ENCODE assay signal across 10 cellular contexts in genomic region chr7:100582650-100583049, GRCh38. TPM values are rescaled to one million over a fixed set of nuclear protein-coding genes. Genes with fewer than 3 reads are reported as not detected.
DNase-seq lines count a peak whose midpoint lies in the region; ATAC-seq and TF ChIP-seq lines count a peak whose summit lies in the region.
"Had no signal": no experiment of that assay in that cellular context is flagged by ENCODE, and none has a peak within 500 bp of the region (broad histone marks: within the 10 kb centered on the region; RNA-seq: fewer than 3 reads in every experiment).

No MANE protein-coding gene starts in this region.

- H3K27me3 Mint-ChIP-seq in CD4-positive, CD25-positive, alpha-beta regulatory T cell, result peaks cover 7% of the 10 kb centered on the region
- no peaks in the 10 kb centered on the region for H3K27me3 Mint-ChIP-seq in effector memory CD8-positive, alpha-beta T cell
- peaks cover 5% of the 10 kb centered on the region for H3K27me3 Mint-ChIP-seq in neural progenitor cell (ENCODE audit: insufficient read depth, low read depth)

- no peak for TF ChIP-seq POLR2A in erythroblast (IDR thresholded peaks at IDR 0.05; ENCODE audit: low read length)

- peak overlapping the region; percentile 59 to 100 (median 94) for H3K4me3 Mint-ChIP-seq in CD4-positive, CD25-positive, alpha-beta regulatory T cell
- peak overlapping the region; percentile 97 to 98 for H3K4me3 Mint-ChIP-seq in effector memory CD8-positive, alpha-beta T cell
- H3K4me3 Mint-ChIP-seq in neural progenitor cell, result peak overlapping the region; percentile 18

- no peaks in the 10 kb centered on the region for H3K9me3 ChIP-seq in CD4-positive, CD25-positive, alpha-beta regulatory T cell (ENCODE audit: control insufficient read depth in 2 of 2, low read length in 2 of 2)
- H3K9me3 ChIP-seq in OCI-LY7 (ENCODE audit: low read length) (no peaks in the 10 kb centered on the region), neural progenitor cell (ENCODE audit: low read depth) (no peaks in the 10 kb centered on the region)
- H3K9me3 ChIP-seq: mucosa of descending colon, SK-N-SH had no signal

- peak overlapping the region; percentile 91 to 96 (median 96) for H3K27ac Mint-ChIP-seq in CD4-positive, CD25-positive, alpha-beta regulatory T cell
- H3K27ac Mint-ChIP-seq in effector memory CD8-positive, alpha-beta T cell, result peak overlapping the region; percentile 94 to 95
- peak overlapping the region; percentile 58 for H3K27ac Mint-ChIP-seq in neural progenitor cell

- H3K4me2 ChIP-seq in OCI-LY7 (ENCODE audit: low read length) (peak overlapping the region; percentile 98), neural progenitor cell (no peak overlapping the region)

- no peaks in the 10 kb centered on the region for H3K27me3 ChIP-seq in CD4-positive, CD25-positive, alpha-beta regulatory T cell (ENCODE audit: control insufficient read depth, insufficient read depth, low read length)
- H3K27me3 ChIP-seq in neural progenitor cell (no peaks in the 10 kb centered on the region), H7 (ENCODE audit: control insufficient read depth, insufficient read depth, low read length) (no peaks in the 10 kb centered on the region)

- no peak for DNase-seq in CD4-positive, CD25-positive, alpha-beta regulatory T cell
- DNase-seq in OCI-LY7 (ENCODE audit: low spot score) (no peak), neural progenitor cell (ENCODE audit: low spot score) (no peak), NCI-H82 (lab: John Stamatoyannopoulos, UW) (no peak), H7 (no peak), foreskin melanocyte (no peak), erythroblast (lab: John Stamatoyannopoulos, UW) (no peak)
- DNase-seq in effector memory CD8-positive, alpha-beta T cell, result no peak
- DNase-seq: SK-N-SH had no signal

- no peaks in the 10 kb centered on the region for H3K9me3 Mint-ChIP-seq in CD4-positive, CD25-positive, alpha-beta regulatory T cell
- H3K9me3 Mint-ChIP-seq in effector memory CD8-positive, alpha-beta T cell, result no peaks in the 10 kb centered on the region
- no peaks in the 10 kb centered on the region for H3K9me3 Mint-ChIP-seq in neural progenitor cell

- peaks cover 0 to 30% (median 12%) of the 10 kb centered on the region in 4 donors for H3K4me1 Mint-ChIP-seq in CD4-positive, CD25-positive, alpha-beta regulatory T cell
- H3K4me1 Mint-ChIP-seq in effector memory CD8-positive, alpha-beta T cell (ENCODE audit: low read depth in 2 of 2), result peaks cover 33 to 36% of the 10 kb centered on the region in 2 donors
- peaks cover 22% of the 10 kb centered on the region for H3K4me1 Mint-ChIP-seq in neural progenitor cell

- intact Hi-C loops in OCI-LY7 (cut with micrococcal nuclease; ENCODE audit: unreplicated experiment), result no loop called here

- no TSS peak for BruUV-seq in OCI-LY7 (replicated peaks; lab: Mats Ljungman, UMichigan)

- no peaks in the 10 kb centered on the region for H3K9me2 ChIP-seq in OCI-LY7 (ENCODE audit: insufficient read depth, low read length)
- H3K9me2 ChIP-seq: SK-N-SH had no signal

- peaks cover 46% of the 10 kb centered on the region for H3K4me1 ChIP-seq in CD4-positive, CD25-positive, alpha-beta regulatory T cell (ENCODE audit: control insufficient read depth, insufficient read depth, low read length, poor library complexity, severe bottlenecking)
- H3K4me1 ChIP-seq in OCI-LY7 (ENCODE audit: insufficient read depth, low read length, poor library complexity, severe bottlenecking), result peaks cover 29% of the 10 kb centered on the region
- peaks cover 16% of the 10 kb centered on the region for H3K4me1 ChIP-seq in neural progenitor cell

- no peaks in the 10 kb centered on the region for H3K36me3 Mint-ChIP-seq in CD4-positive, CD25-positive, alpha-beta regulatory T cell
- peaks cover 37% of the 10 kb centered on the region for H3K36me3 Mint-ChIP-seq in effector memory CD8-positive, alpha-beta T cell (ENCODE audit: insufficient read depth)
- H3K36me3 Mint-ChIP-seq in neural progenitor cell, result no peaks in the 10 kb centered on the region

- H3K36me3 ChIP-seq in CD4-positive, CD25-positive, alpha-beta regulatory T cell (ENCODE audit: control insufficient read depth, insufficient read depth, low read length), result peaks cover 44% of the 10 kb centered on the region
- peaks cover 51% of the 10 kb centered on the region for H3K36me3 ChIP-seq in OCI-LY7 (ENCODE audit: insufficient read depth, low read length)
- no peaks in the 10 kb centered on the region for H3K36me3 ChIP-seq in neural progenitor cell
- H3K36me3 ChIP-seq in H7 (replicated peaks; ENCODE audit: control insufficient read depth, insufficient read depth, low read length), result peaks cover 21% of the 10 kb centered on the region

- ATAC-seq in CD4-positive, CD25-positive, alpha-beta regulatory T cell (ENCODE audit: low read depth in 2 of 2), result no peak
- ATAC-seq in effector memory CD8-positive, alpha-beta T cell (replicated peaks), result no peak
- ATAC-seq: mucosa of descending colon had no signal

- CTCF ChIA-PET in OCI-LY7 (lab: Charles Lee; ENCODE audit: unreplicated experiment), result no interaction called here

- no peak overlapping the region for H2AFZ ChIP-seq in OCI-LY7 (ENCODE audit: low read length)
- no peak overlapping the region for H2AFZ ChIP-seq in neural progenitor cell (replicated peaks)

- H3K79me2 ChIP-seq in OCI-LY7 (ENCODE audit: insufficient read depth, low read depth, low read length) (peaks cover 18% of the 10 kb centered on the region; the same call in 1 of the 2 replicates), neural progenitor cell (ENCODE audit: low read depth) (peaks cover 16% of the 10 kb centered on the region)

- H3K27ac ChIP-seq in CD4-positive, CD25-positive, alpha-beta regulatory T cell (ENCODE audit: insufficient read depth, low read length, poor library complexity, severe bottlenecking), result peak overlapping the region; percentile 97
- H3K27ac ChIP-seq in OCI-LY7 (ENCODE audit: low read depth, low read length, poor library complexity, severe bottlenecking) (peak overlapping the region; percentile 92), neural progenitor cell (no peak overlapping the region)

- H4K20me1 ChIP-seq in OCI-LY7 (ENCODE audit: insufficient read depth, low read length), result no peaks in the 10 kb centered on the region
- H4K20me1 ChIP-seq in neural progenitor cell (ENCODE audit: low read depth), result peaks cover 34% of the 10 kb centered on the region

- no peak overlapping the region for H3K9ac ChIP-seq in neural progenitor cell
- H3K9ac ChIP-seq: SK-N-SH had no signal

- POLR2A ChIA-PET in OCI-LY7 (lab: Charles Lee), result no interaction called here

- peak overlapping the region; percentile 86 for H3K4me3 ChIP-seq in CD4-positive, CD25-positive, alpha-beta regulatory T cell (ENCODE audit: low read depth, low read length)
- peak overlapping the region; percentile 91 for H3K4me3 ChIP-seq in OCI-LY7 (ENCODE audit: low read depth, low read length, poor library complexity, severe bottlenecking)
- no peak overlapping the region for H3K4me3 ChIP-seq in neural progenitor cell
- no peak overlapping the region for H3K4me3 ChIP-seq in H7 (ENCODE audit: insufficient read depth, low read depth, low read length)
- H3K4me3 ChIP-seq: mucosa of descending colon had no signal

- peaks cover 20% of the 10 kb centered on the region for H3F3A ChIP-seq in neural progenitor cell (ENCODE audit: low read depth)

- TF ChIP-seq CTCF in OCI-LY7 (conservative IDR thresholded peaks at IDR 0.05; ENCODE audit: low read length) (no peak), neural progenitor cell (IDR thresholded peaks at IDR 0.05) (no peak)

RNA-seq across cellular contexts. Expression of gene LRCH4, which starts 3.3 kb away (rescaled TPM):
- total RNA-seq in CD4-positive, CD25-positive, alpha-beta regulatory T cell, result 350 TPM
- polyA plus RNA-seq in CD4-positive, CD25-positive, alpha-beta regulatory T cell, result 100 to 1,000 TPM; 115 to 136 (median 126) TPM
- total RNA-seq in OCI-LY7 (2014; rRNA removed; shearing (Covaris generic)), result 30.3 and 39.2 TPM in 2 replicates
- 72.0 and 75.5 TPM in 2 replicates for total RNA-seq in OCI-LY7 (2022)
- total RNA-seq in neural progenitor cell (ENCODE audit: low replicate concordance), result 4.5 and 55.9 TPM in 2 replicates
- 24.2 and 25.1 TPM in 2 replicates for total RNA-seq in H7 (2014; rRNA removed; shearing (Covaris generic))

RNA-seq across cellular contexts. Expression of gene FBXO24, which starts 3.5 kb away (rescaled TPM):
- total RNA-seq in CD4-positive, CD25-positive, alpha-beta regulatory T cell, result not detected
- polyA plus RNA-seq in CD4-positive, CD25-positive, alpha-beta regulatory T cell, result under 1 TPM in 3 of 4 donors, not detected in 1; 0.21 to 0.26 (median 0.22) TPM
- total RNA-seq in OCI-LY7 (2014; rRNA removed; shearing (Covaris generic)), result 0.16 TPM in 1 of 2 replicates, not detected in the other
- total RNA-seq in OCI-LY7 (2022) (1.2 and 1.7 TPM in 2 replicates), neural progenitor cell (ENCODE audit: low replicate concordance) (1.2 and 2.5 TPM in 2 replicates)
- total RNA-seq in H7 (2014; rRNA removed; shearing (Covaris generic)), result 0.94 and 1.7 TPM in 2 replicates

RNA-seq across cellular contexts. Expression of gene SAP25, which starts 8.9 kb away (rescaled TPM):
- total RNA-seq in CD4-positive, CD25-positive, alpha-beta regulatory T cell, result 47.4 TPM
- polyA plus RNA-seq in CD4-positive, CD25-positive, alpha-beta regulatory T cell, result under 1 TPM in 1 of 4 donors, not detected in 3; 0.47 TPM
- 1.2 and 1.5 TPM in 2 replicates for total RNA-seq in OCI-LY7 (2014; rRNA removed; shearing (Covaris generic))
- total RNA-seq in OCI-LY7 (2022), result 12.7 and 14.0 TPM in 2 replicates
- 1.5 TPM in 1 of 2 replicates, not detected in the other for total RNA-seq in neural progenitor cell (ENCODE audit: low replicate concordance)
- total RNA-seq in H7 (2014; rRNA removed; shearing (Covaris generic)), result 1.3 and 2.4 TPM in 2 replicates

RNA-seq across cellular contexts. Expression of gene PCOLCE, which starts 19.5 kb away (rescaled TPM):
- total RNA-seq in CD4-positive, CD25-positive, alpha-beta regulatory T cell, result 2.8 TPM
- polyA plus RNA-seq in CD4-positive, CD25-positive, alpha-beta regulatory T cell, result 1 to 10 TPM in 1 of 4 donors, under 1 TPM in 2, not detected in 1; 0.23 to 1.5 (median 0.89) TPM
- 8.8 and 27.6 TPM in 2 replicates for total RNA-seq in OCI-LY7 (2014; rRNA removed; shearing (Covaris generic))
- total RNA-seq in OCI-LY7 (2022) (32.3 and 38.3 TPM in 2 replicates), neural progenitor cell (ENCODE audit: low replicate concordance) (6.6 and 8.5 TPM in 2 replicates)
- 22.5 and 24.1 TPM in 2 replicates for total RNA-seq in H7 (2014; rRNA removed; shearing (Covaris generic))

RNA-seq across cellular contexts. Expression of gene MOSPD3, which starts 29.7 kb away (rescaled TPM):
- total RNA-seq in CD4-positive, CD25-positive, alpha-beta regulatory T cell, result 13.9 TPM
- polyA plus RNA-seq in CD4-positive, CD25-positive, alpha-beta regulatory T cell, result 10 to 100 TPM; 13.8 to 22.9 (median 21.9) TPM
- total RNA-seq in OCI-LY7 (2014; rRNA removed; shearing (Covaris generic)), result 7.1 and 12.0 TPM in 2 replicates
- 10.4 and 15.1 TPM in 2 replicates for total RNA-seq in OCI-LY7 (2022)
- total RNA-seq in neural progenitor cell (ENCODE audit: low replicate concordance), result 3.0 and 11.5 TPM in 2 replicates
- total RNA-seq in H7 (2014; rRNA removed; shearing (Covaris generic)), result 18.6 and 21.8 TPM in 2 replicates

Comparison
In these comparisons a context has a peak if more than half of its experiments do, and no peak if none do; other contexts are left out.
1. H3K4me3 ChIP-seq: peak in CD4-positive, CD25-positive, alpha-beta regulatory T cell (single experiment) and OCI-LY7 (single experiment); none in neural progenitor cell (single experiment) and H7 (single experiment).
2. H3K4me3 Mint-ChIP-seq: peak in every context shown above with its lines; median percentile 98 in effector memory CD8-positive, alpha-beta T cell; 94 in CD4-positive, CD25-positive, alpha-beta regulatory T cell; 18 in neural progenitor cell.
3. Peak in every context shown above with its lines, with median percentiles within 50 percentile points of each other: H3K27ac Mint-ChIP-seq.